ENCODE assay signal across 1 cellular context in genomic region chr2:6866239-6866745, GRCh38.
TF ChIP-seq lines count a peak whose summit lies in the region.

No MANE protein-coding gene starts in this region.

TF ChIP-seq in endothelial cell of umbilical vein, 7 proteins besides CTCF, POLR2A, EP300 and RAD21:
- TF ChIP-seq FOS (IDR thresholded peaks at IDR 0.05; ENCODE audit: borderline replicate concordance, insufficient read depth, low read length) (no peak), POLR2AphosphoS5 (IDR thresholded peaks at IDR 0.05; ENCODE audit: insufficient read depth, low read depth, low read length) (no peak), EZH2 (IDR thresholded peaks at IDR 0.05; ENCODE audit: borderline replicate concordance, low read depth, low read length, severe bottlenecking) (no peak), GATA2 (IDR thresholded peaks at IDR 0.05; ENCODE audit: insufficient read depth, insufficient read length, low read depth, low read length) (no peak), MAX (IDR thresholded peaks at IDR 0.05; ENCODE audit: insufficient read depth, insufficient read length) (no peak), MYC (IDR thresholded peaks at IDR 0.05; ENCODE audit: low read depth, low read length) (no peak), JUN (IDR thresholded peaks at IDR 0.05; ENCODE audit: borderline replicate concordance, insufficient read depth, insufficient read length, low read depth) (no peak)
